8 cellular contexts compared by ENCODE assay signal in genomic region chrX:46836701-46837542, GRCh38. TPM values are rescaled to one million over a fixed set of nuclear protein-coding genes. Genes with fewer than 3 reads are reported as not detected.
A peak's percentile ranks its signal among the peaks of the same experiment; 100 is the strongest.
DNase-seq lines count a peak whose midpoint lies in the region; ATAC-seq and TF ChIP-seq lines count a peak whose summit lies in the region.

Gene RP2 (plus strand): TSS chrX:46837043. CDS start chrX:46837101, 58 bp downstream.

- H3K4me3 ChIP-seq in upper lobe of right lung: peak within 1 kb of the TSS; percentile 73

- peak; percentile 24 for TF ChIP-seq CTCF in progenitor cell of endocrine pancreas (IDR thresholded peaks at IDR 0.05; ENCODE audit: unreplicated experiment)
- no peak for TF ChIP-seq CTCF in upper lobe of right lung (IDR thresholded peaks at IDR 0.05)

- no peaks in the 10 kb centered on the region for H3K27me3 ChIP-seq in upper lobe of right lung

- H3K27ac ChIP-seq in upper lobe of right lung: peak within 1 kb of the TSS; percentile 94

- H3K9me3 ChIP-seq in T-helper 17 cell (ENCODE audit: control insufficient read depth, low read length, poor library complexity, severe bottlenecking): no peaks in the 10 kb centered on the region
- no peaks in the 10 kb centered on the region for H3K9me3 ChIP-seq in upper lobe of right lung

- ATAC-seq in GM18498 (IDR thresholded peaks at IDR 0.05; ENCODE audit: unreplicated experiment) (peak; percentile 96), HG02884 (IDR thresholded peaks at IDR 0.05; ENCODE audit: unreplicated experiment) (peak; percentile 93), T-helper 17 cell (peak; percentile 98), left ventricle myocardium superior (peak; percentile 99), upper lobe of right lung (peak; percentile 99)

- no peaks in the 10 kb centered on the region for H3K36me3 ChIP-seq in upper lobe of right lung

- peak within 1 kb of the TSS; percentile 98 for H3K4me3 Mint-ChIP-seq in T-helper 17 cell
- H3K4me3 Mint-ChIP-seq in progenitor cell of endocrine pancreas (ENCODE audit: low read depth): peak within 1 kb of the TSS; percentile 98

- peak; percentile 91 for DNase-seq in NCI-H146 treated with DMSO at 0.1 percent for 48 hours (lab: John Stamatoyannopoulos, UW; ENCODE audit: unreplicated experiment)
- DNase-seq in T-helper 17 cell: peak; percentile 71 to 81 (median 80)
- DNase-seq in anterior cingulate cortex (lab: John Stamatoyannopoulos, UW): peak; percentile 8 to 94 (median 83)
- DNase-seq in left ventricle myocardium superior: peak; percentile 94
- DNase-seq in progenitor cell of endocrine pancreas (ENCODE audit: low spot score, unreplicated experiment): peak; percentile 77
- DNase-seq in upper lobe of right lung: peak; percentile 95

- H3K36me3 Mint-ChIP-seq in T-helper 17 cell (ENCODE audit: low read depth) (peaks cover 4% of the 10 kb centered on the region), progenitor cell of endocrine pancreas (ENCODE audit: insufficient read depth) (no peaks in the 10 kb centered on the region)

- H3K4me1 Mint-ChIP-seq in T-helper 17 cell: peaks cover 4% of the 10 kb centered on the region
- no peaks in the 10 kb centered on the region for H3K4me1 Mint-ChIP-seq in progenitor cell of endocrine pancreas (ENCODE audit: low read depth)

- H3K4me1 ChIP-seq in upper lobe of right lung: no peaks in the 10 kb centered on the region

- H3K9me3 Mint-ChIP-seq in progenitor cell of endocrine pancreas (ENCODE audit: low read depth): peaks cover 5% of the 10 kb centered on the region

- no peaks in the 10 kb centered on the region for H3K27me3 Mint-ChIP-seq in T-helper 17 cell
- no peaks in the 10 kb centered on the region for H3K27me3 Mint-ChIP-seq in progenitor cell of endocrine pancreas

- intact Hi-C loops in left ventricle myocardium superior (cut with micrococcal nuclease): no loop called here
- intact Hi-C loops in upper lobe of right lung (cut with DNase I): no loop called here

- H3K27ac Mint-ChIP-seq in T-helper 17 cell (peak within 1 kb of the TSS; percentile 97), progenitor cell of endocrine pancreas (peak within 1 kb of the TSS; percentile 98)

RNA-seq across cellular contexts. Expression of gene RP2, which starts in this region (rescaled TPM):
- total RNA-seq in T-helper 17 cell (1 to 10 TPM; 5.9 to 7.2 TPM), left ventricle myocardium superior (3.1 TPM), progenitor cell of endocrine pancreas (9.3 and 9.7 TPM in 2 replicates), upper lobe of right lung (15.5 TPM)

Comparison
In these comparisons a context has a peak if more than half of its experiments do, and no peak if none do; other contexts are left out.
1. Peak in every context shown above with its lines: DNase-seq, ATAC-seq, H3K4me3 ChIP-seq and H3K27ac ChIP-seq.